ENCODE assay signal across 8 cellular contexts in the genomic region with DNA sequence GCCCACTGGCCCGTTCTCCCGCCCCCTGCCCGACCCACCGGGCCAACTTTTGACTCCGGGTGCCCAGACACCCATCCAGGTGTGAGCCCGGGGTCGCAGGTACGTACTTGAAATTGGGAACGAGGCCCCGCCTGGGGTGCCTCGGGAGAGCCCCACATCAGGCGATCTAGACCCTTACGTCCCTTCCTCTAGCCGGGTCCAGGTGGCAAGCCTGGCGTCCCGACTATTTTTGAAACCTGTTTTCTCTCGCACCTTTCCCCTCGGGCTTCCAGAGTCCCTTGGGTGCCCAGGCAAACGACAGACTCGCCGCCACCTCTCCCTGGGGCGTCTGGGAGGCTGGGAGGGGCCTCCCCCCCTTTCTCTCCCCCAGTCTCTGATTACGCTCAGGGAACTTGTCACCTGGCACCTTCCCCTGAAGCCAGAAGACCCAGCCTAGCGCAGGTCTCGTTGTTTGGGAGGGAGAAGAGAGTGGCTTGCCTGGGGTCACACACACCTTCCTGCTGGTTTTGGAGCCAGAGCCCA. TPM values are rescaled to one million over a fixed set of nuclear protein-coding genes. Genes with fewer than 3 reads are reported as not detected.
DNase-seq lines count a peak whose midpoint lies in the region; ATAC-seq and TF ChIP-seq lines count a peak whose summit lies in the region.

No MANE protein-coding gene starts in this region.

- intact Hi-C loops in body of pancreas (cut with DNase I): no loop called here

- no peak overlapping the region for H3K27ac ChIP-seq in ACC112 (ENCODE audit: low read depth, low read length)
- H3K27ac ChIP-seq in body of pancreas: peak overlapping the region; percentile 89 to 96 (median 92)
- H3K27ac ChIP-seq in mesodermal cell (ENCODE audit: low read depth, low read length, severe bottlenecking): no peak overlapping the region

- H3K4me1 ChIP-seq in ACC112 (ENCODE audit: control insufficient read depth, insufficient read depth, low read length, unreplicated experiment) (peaks cover 11% of the 10 kb centered on the region), body of pancreas (peaks cover 61% of the 10 kb centered on the region), mesodermal cell (ENCODE audit: control insufficient read depth, insufficient read depth, low read length, poor library complexity, severe bottlenecking) (peaks cover 7% of the 10 kb centered on the region)

- H3K36me3 ChIP-seq in ACC112 (ENCODE audit: insufficient read depth, low read length) (no peaks in the 10 kb centered on the region), body of pancreas (replicated peaks in 1 of 2; ENCODE audit: insufficient read depth in 1 of 2, low read depth in 2 of 2) (no peaks in the 10 kb centered on the region), mesodermal cell (ENCODE audit: control insufficient read depth, insufficient read depth, low read length) (no peaks in the 10 kb centered on the region)

- H3K4me3 ChIP-seq in ACC112 (ENCODE audit: low read depth, low read length): peak overlapping the region; percentile 85
- peak overlapping the region; percentile 43 to 78 for H3K4me3 ChIP-seq in body of pancreas
- H3K4me3 ChIP-seq in mesodermal cell (ENCODE audit: extremely low read depth, insufficient read depth, low read length, poor library complexity, severe bottlenecking): peak overlapping the region; percentile 70

- ATAC-seq in body of pancreas: peak; percentile 68

- H3K27me3 ChIP-seq in ACC112 (ENCODE audit: insufficient read depth, low read length) (no peaks in the 10 kb centered on the region), body of pancreas (no peaks in the 10 kb centered on the region)

- TF ChIP-seq CTCF in body of pancreas (IDR thresholded peaks at IDR 0.05): no peak

- H3K79me2 ChIP-seq in ACC112 (ENCODE audit: control insufficient read depth, insufficient read depth, low read length, unreplicated experiment): no peaks in the 10 kb centered on the region

- WGBS in body of pancreas, 2 donors: 4 to 14% methylated on average over 11 to 24 of the region's 25 CpGs
- 19 to 21% methylated on average over 23 of the region's 25 CpGs for WGBS in mesodermal cell (ENCODE audit: insufficient coverage in 2 of 2), 2 experiments

- peak; percentile 61 to 79 (median 77) for TF ChIP-seq POLR2A in body of pancreas (IDR thresholded peaks at IDR 0.05)

- DNase-seq in HuH-7.5 (ENCODE audit: low spot score) (peak; percentile 34), body of pancreas (peak; percentile 78 to 87 (median 86)), cerebellar nuclear complex (lab: John Stamatoyannopoulos, UW) (no peak), DMS79 treated with DMSO at 0.1 percent for 48 hours (lab: John Stamatoyannopoulos, UW) (no peak), NCI-H82 (lab: John Stamatoyannopoulos, UW) (no peak), NCI-H2081 (lab: John Stamatoyannopoulos, UW) (no peak)

- H3K9me3 ChIP-seq in body of pancreas (no peaks in the 10 kb centered on the region), mesodermal cell (ENCODE audit: control insufficient read depth, low read length) (no peaks in the 10 kb centered on the region)

- H2AFZ ChIP-seq in ACC112 (ENCODE audit: low read length, unreplicated experiment): peak overlapping the region; percentile 77

RNA-seq across cellular contexts. Expression of a gene that starts 0.9 kb away (rescaled TPM):
- total RNA-seq in body of pancreas: 10 to 100 TPM; 20.8 to 23.7 TPM
- polyA plus RNA-seq in mesodermal cell (2013, experiment 1 of 2): 6.3 TPM
- polyA plus RNA-seq in mesodermal cell (2013, experiment 2 of 2): 5.4 TPM

Comparison
In these comparisons a context has a peak if more than half of its experiments do, and no peak if none do; other contexts are left out.
1. H3K27ac ChIP-seq: peak in body of pancreas (4 of 4); none in ACC112 (single experiment) and mesodermal cell (single experiment).
2. DNase-seq: peak in HuH-7.5 (single experiment) and body of pancreas (4 of 4); none in cerebellar nuclear complex (0 of 2), DMS79 treated with DMSO at 0.1 percent for 48 hours (single experiment), NCI-H82 (single experiment) and NCI-H2081 (0 of 2).
3. Peak in every context shown above with its lines, with median percentiles within 50 percentile points of each other: H3K4me3 ChIP-seq.